In the genomic region with DNA sequence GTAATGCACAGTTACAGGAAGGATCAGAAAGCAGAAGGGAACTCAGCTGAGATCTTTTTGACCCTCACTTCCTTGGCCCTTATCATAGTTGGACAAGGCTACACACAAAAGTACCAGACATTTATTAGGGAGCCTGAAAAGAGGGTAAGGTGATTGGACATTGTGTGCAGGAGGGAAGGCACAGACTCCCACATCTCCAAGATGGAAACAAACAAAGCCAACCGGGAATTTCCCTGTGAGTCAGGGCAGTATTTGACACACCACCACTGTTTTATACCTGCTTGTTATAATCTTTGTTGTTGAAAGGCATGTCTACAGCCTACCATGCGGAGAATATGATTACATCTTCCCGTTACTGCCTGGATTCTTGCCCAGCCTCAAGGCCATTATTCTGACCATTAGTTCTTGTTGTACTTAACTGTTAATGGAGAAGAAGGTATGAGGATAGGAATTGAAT, we compare ENCODE assay signal across 11 cellular contexts. TPM values are rescaled to one million over a fixed set of nuclear protein-coding genes. Genes with fewer than 3 reads are reported as not detected.
DNase-seq lines count a peak whose midpoint lies in the region; ATAC-seq and TF ChIP-seq lines count a peak whose summit lies in the region.
"Had no signal": no experiment of that assay in that cellular context is flagged by ENCODE, and none has a peak within 500 bp of the region (broad histone marks: within the 10 kb centered on the region; RNA-seq: fewer than 3 reads in every experiment).

No MANE protein-coding gene starts in this region.

- H3K27ac ChIP-seq in testis (peak overlapping the region; percentile 45 to 47), upper lobe of right lung (no peak overlapping the region)

- H3K9me3 ChIP-seq in testis (no peaks in the 10 kb centered on the region), upper lobe of right lung (no peaks in the 10 kb centered on the region)

- H3K27me3 Mint-ChIP-seq in activated naive CD4-positive, alpha-beta T cell treated with anti-CD3 and anti-CD28 coated beads for 36 hours (ENCODE audit: low read depth): no peaks in the 10 kb centered on the region
- H3K27me3 Mint-ChIP-seq: stimulated activated memory B cell treated with anti-CD40 and anti-IgM and Interleukin-4, amounts not matched to agents 10 μg/mL and 1 μg/mL and 100 μg/mL, for 72 hours had no signal

- DNase-seq in activated naive CD4-positive, alpha-beta T cell treated with anti-CD3 and anti-CD28 coated beads for 36 hours: peak; percentile 16
- DNase-seq in activated naive CD4-positive, alpha-beta T cell treated with Interleukin-2 at 50 U/mL for 16 hours: no peak
- DNase-seq in amniotic epithelial cell (ENCODE audit: low read depth) (peak; percentile 68), kidney glomerular epithelial cell (lab: John Stamatoyannopoulos, UW) (peak; percentile 95), testis (peak; percentile 19), G401 (ENCODE audit: low spot score) (no peak), upper lobe of right lung (no peak)
- DNase-seq: activated CD4-positive, alpha-beta T cell treated with anti-CD3 and anti-CD28 coated beads, Interleukin-2, amount 10 ng/mL, durations not matched to agents 7 days and 5 days had no signal

- H3K36me3 ChIP-seq in testis (ENCODE audit: low read depth, missing control alignments) (no peaks in the 10 kb centered on the region), upper lobe of right lung (no peaks in the 10 kb centered on the region)

- peaks cover 23% of the 10 kb centered on the region for H3K4me1 ChIP-seq in testis
- H3K4me1 ChIP-seq in upper lobe of right lung: peaks cover 13% of the 10 kb centered on the region

- H3K9me3 Mint-ChIP-seq in activated naive CD4-positive, alpha-beta T cell treated with anti-CD3 and anti-CD28 coated beads for 36 hours: no peaks in the 10 kb centered on the region
- H3K9me3 Mint-ChIP-seq: activated CD4-positive, alpha-beta T cell treated with anti-CD3 and anti-CD28 coated beads, Interleukin-2, amount 10 ng/mL, durations not matched to agents 7 days and 5 days; stimulated activated memory B cell treated with anti-CD40 and anti-IgM and Interleukin-4, amounts not matched to agents 10 μg/mL and 1 μg/mL and 100 μg/mL, for 72 hours had no signal

- intact Hi-C loops in activated naive CD4-positive, alpha-beta T cell treated with anti-CD3 and anti-CD28 coated beads for 36 hours (cut with micrococcal nuclease): no loop called here
- intact Hi-C loops in testis (cut with DNase I; ENCODE audit: low total_unique reads) (no loop called here), upper lobe of right lung (cut with DNase I) (no loop called here)

- no peaks in the 10 kb centered on the region for H3K27me3 ChIP-seq in testis
- H3K27me3 ChIP-seq in upper lobe of right lung: no peaks in the 10 kb centered on the region

- no peak for ATAC-seq in GM18907 (IDR thresholded peaks at IDR 0.05; ENCODE audit: unreplicated experiment)
- no peak for ATAC-seq in upper lobe of right lung
- ATAC-seq: Right ventricle myocardium inferior; stimulated activated memory B cell treated with anti-CD40 and anti-IgM and Interleukin-4, amounts not matched to agents 10 μg/mL and 1 μg/mL and 100 μg/mL, for 72 hours had no signal

- no peak for TF ChIP-seq CTCF in testis (IDR thresholded peaks at IDR 0.05)
- TF ChIP-seq CTCF in upper lobe of right lung (IDR thresholded peaks at IDR 0.05): no peak

- in situ Hi-C loops in G401 (cut with HindIII; ENCODE audit: low sequenced_read_pairs): no loop called here

- CTCF ChIA-PET in activated naive CD4-positive, alpha-beta T cell treated with anti-CD3 and anti-CD28 coated beads for 36 hours (lab: Charles Lee): interaction anchor here (1.2 kb wide), 1 partner anchor 26 kb away, joined by 9 read pairs; no protein-coding TSS in a partner anchor

- no peak overlapping the region for H3K4me3 ChIP-seq in testis
- no peak overlapping the region for H3K4me3 ChIP-seq in upper lobe of right lung

- peaks cover 29% of the 10 kb centered on the region for H3K4me1 Mint-ChIP-seq in activated naive CD4-positive, alpha-beta T cell treated with anti-CD3 and anti-CD28 coated beads for 36 hours (ENCODE audit: low read depth)

- no peak overlapping the region for H3K4me3 Mint-ChIP-seq in activated naive CD4-positive, alpha-beta T cell treated with anti-CD3 and anti-CD28 coated beads for 36 hours
- H3K4me3 Mint-ChIP-seq: activated CD4-positive, alpha-beta T cell treated with anti-CD3 and anti-CD28 coated beads, Interleukin-2, amount 10 ng/mL, durations not matched to agents 7 days and 5 days; stimulated activated memory B cell treated with anti-CD40 and anti-IgM and Interleukin-4, amounts not matched to agents 10 μg/mL and 1 μg/mL and 100 μg/mL, for 72 hours had no signal

- 20 to 26% methylated on average over 3 of the region's 3 CpGs for WGBS in testis, 2 donors

- H3K36me3 Mint-ChIP-seq in activated naive CD4-positive, alpha-beta T cell treated with anti-CD3 and anti-CD28 coated beads for 36 hours (ENCODE audit: low read depth): peaks cover 12% of the 10 kb centered on the region
- H3K36me3 Mint-ChIP-seq: stimulated activated memory B cell treated with anti-CD40 and anti-IgM and Interleukin-4, amounts not matched to agents 10 μg/mL and 1 μg/mL and 100 μg/mL, for 72 hours had no signal

- H3K27ac Mint-ChIP-seq in activated naive CD4-positive, alpha-beta T cell treated with anti-CD3 and anti-CD28 coated beads for 36 hours: no peak overlapping the region
- H3K27ac Mint-ChIP-seq: activated CD4-positive, alpha-beta T cell treated with anti-CD3 and anti-CD28 coated beads, Interleukin-2, amount 10 ng/mL, durations not matched to agents 7 days and 5 days; stimulated activated memory B cell treated with anti-CD40 and anti-IgM and Interleukin-4, amounts not matched to agents 10 μg/mL and 1 μg/mL and 100 μg/mL, for 72 hours had no signal

- TF ChIP-seq POLR2A in testis (IDR thresholded peaks at IDR 0.05): no peak

RNA-seq across cellular contexts. Expression of a gene that starts 3.0 kb away (rescaled TPM):
- 100 to 1,000 TPM; 213 to 227 TPM for total RNA-seq in activated naive CD4-positive, alpha-beta T cell treated with anti-CD3 and anti-CD28 coated beads for 36 hours
- total RNA-seq in testis (10 to 100 TPM; 60.5 to 72.2 TPM), upper lobe of right lung (118 TPM)
- polyA plus RNA-seq in testis (ENCODE audit: insufficient read depth, low read depth, low replicate concordance): 34.5 TPM
- total RNA-seq in G401 (2014; rRNA removed; shearing (Covaris generic)): 422 and 554 TPM in 2 replicates

RNA-seq across cellular contexts. Expression of a gene that starts 25.5 kb away (rescaled TPM):
- total RNA-seq in activated naive CD4-positive, alpha-beta T cell treated with anti-CD3 and anti-CD28 coated beads for 36 hours: 10 to 100 TPM; 51.5 to 55.5 TPM
- total RNA-seq in testis (10 to 100 TPM; 11.4 to 12.9 TPM), upper lobe of right lung (21.8 TPM)
- polyA plus RNA-seq in testis (ENCODE audit: insufficient read depth, low read depth, low replicate concordance): 25.7 TPM
- 14.1 and 27.4 TPM in 2 replicates for total RNA-seq in G401 (2014; rRNA removed; shearing (Covaris generic))

RNA-seq across cellular contexts. Expression of a gene that starts 26.0 kb away (rescaled TPM):
- total RNA-seq in activated naive CD4-positive, alpha-beta T cell treated with anti-CD3 and anti-CD28 coated beads for 36 hours: 10 to 100 TPM; 91.8 to 99.8 TPM
- total RNA-seq in testis: 10 to 100 TPM; 11.5 to 20.9 TPM
- 14.5 TPM for polyA plus RNA-seq in testis (ENCODE audit: insufficient read depth, low read depth, low replicate concordance)
- total RNA-seq in G401 (2014; rRNA removed; shearing (Covaris generic)): 51.6 and 77.6 TPM in 2 replicates
- 1.6 TPM for total RNA-seq in upper lobe of right lung

Comparison
In these comparisons a context has a peak if more than half of its experiments do, and no peak if none do; other contexts are left out.
1. DNase-seq: peak in activated naive CD4-positive, alpha-beta T cell treated with anti-CD3 and anti-CD28 coated beads for 36 hours (single experiment), amniotic epithelial cell (single experiment), kidney glomerular epithelial cell (single experiment) and testis (single experiment); none in activated naive CD4-positive, alpha-beta T cell treated with Interleukin-2 at 50 U/mL for 16 hours (single experiment), G401 (single experiment) and upper lobe of right lung (single experiment).